1 cellular context compared by ENCODE assay signal in the genomic region with DNA sequence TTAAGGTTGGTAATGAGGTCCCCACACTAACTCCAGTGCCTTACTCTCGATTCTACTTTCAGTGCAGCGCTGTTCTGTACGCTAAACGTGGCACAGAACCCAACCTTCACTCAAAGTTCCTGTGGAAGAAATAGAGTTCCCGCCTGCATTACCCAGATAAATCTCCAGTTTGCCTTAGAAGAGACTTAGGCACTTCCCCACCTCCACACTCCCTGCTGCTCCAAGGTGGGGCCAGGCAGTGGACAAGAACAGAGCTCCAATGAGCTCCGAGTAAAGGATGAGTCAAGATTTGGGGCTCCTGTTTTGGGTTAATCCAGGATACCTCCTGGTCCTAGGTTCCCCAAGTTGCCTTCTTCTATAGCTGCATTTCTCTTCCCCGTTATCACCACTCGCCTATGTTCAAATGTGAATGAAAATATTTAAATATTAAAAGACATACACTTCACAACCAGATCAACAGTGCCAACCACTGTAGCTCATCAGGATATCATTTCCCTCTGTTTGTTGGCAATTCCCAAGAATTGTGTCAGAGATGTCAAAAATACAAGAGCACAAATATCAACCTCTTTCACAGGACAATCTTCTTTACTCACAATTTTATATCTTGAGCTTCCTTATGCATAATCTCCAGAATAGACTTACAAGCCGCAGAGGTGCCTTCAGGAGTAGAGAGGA.
TF ChIP-seq lines count a peak whose summit lies in the region.

No MANE protein-coding gene starts in this region.

TF ChIP-seq in SK-N-SH, 30 proteins besides CTCF, POLR2A, EP300 and RAD21:
- TF ChIP-seq NRF1 (IDR thresholded peaks at IDR 0.05; ENCODE audit: low read depth, low read length) = no peak
- TF ChIP-seq, protein P1, sequence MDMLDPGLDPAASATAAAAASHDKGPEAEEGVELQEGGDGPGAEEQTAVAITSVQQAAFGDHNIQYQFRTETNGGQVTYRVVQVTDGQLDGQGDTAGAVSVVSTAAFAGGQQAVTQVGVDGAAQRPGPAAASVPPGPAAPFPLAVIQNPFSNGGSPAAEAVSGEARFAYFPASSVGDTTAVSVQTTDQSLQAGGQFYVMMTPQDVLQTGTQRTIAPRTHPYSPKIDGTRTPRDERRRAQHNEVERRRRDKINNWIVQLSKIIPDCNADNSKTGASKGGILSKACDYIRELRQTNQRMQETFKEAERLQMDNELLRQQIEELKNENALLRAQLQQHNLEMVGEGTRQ (IDR thresholded peaks at IDR 0.05; ENCODE audit: borderline replicate concordance, low read depth, low read length) = no peak
- no peak for TF ChIP-seq FOXJ3 (CRISPR knock-in tag; IDR thresholded peaks at IDR 0.05)
- TF ChIP-seq CHD2 (IDR thresholded peaks at IDR 0.05; ENCODE audit: low read length, partially characterized antibody) = no peak
- TF ChIP-seq, protein P2, sequence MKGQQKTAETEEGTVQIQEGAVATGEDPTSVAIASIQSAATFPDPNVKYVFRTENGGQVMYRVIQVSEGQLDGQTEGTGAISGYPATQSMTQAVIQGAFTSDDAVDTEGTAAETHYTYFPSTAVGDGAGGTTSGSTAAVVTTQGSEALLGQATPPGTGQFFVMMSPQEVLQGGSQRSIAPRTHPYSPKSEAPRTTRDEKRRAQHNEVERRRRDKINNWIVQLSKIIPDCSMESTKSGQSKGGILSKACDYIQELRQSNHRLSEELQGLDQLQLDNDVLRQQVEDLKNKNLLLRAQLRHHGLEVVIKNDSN (IDR thresholded peaks at IDR 0.05; ENCODE audit: borderline replicate concordance, low read depth) = no peak
- TF ChIP-seq MXI1 (IDR thresholded peaks at IDR 0.05; ENCODE audit: low read depth, low read length) = no peak
- TF ChIP-seq TEAD4 (IDR thresholded peaks at IDR 0.05; ENCODE audit: borderline replicate concordance, insufficient read depth) = no peak
